Comparison of ENCODE assay signal across 11 cellular contexts in the genomic region with DNA sequence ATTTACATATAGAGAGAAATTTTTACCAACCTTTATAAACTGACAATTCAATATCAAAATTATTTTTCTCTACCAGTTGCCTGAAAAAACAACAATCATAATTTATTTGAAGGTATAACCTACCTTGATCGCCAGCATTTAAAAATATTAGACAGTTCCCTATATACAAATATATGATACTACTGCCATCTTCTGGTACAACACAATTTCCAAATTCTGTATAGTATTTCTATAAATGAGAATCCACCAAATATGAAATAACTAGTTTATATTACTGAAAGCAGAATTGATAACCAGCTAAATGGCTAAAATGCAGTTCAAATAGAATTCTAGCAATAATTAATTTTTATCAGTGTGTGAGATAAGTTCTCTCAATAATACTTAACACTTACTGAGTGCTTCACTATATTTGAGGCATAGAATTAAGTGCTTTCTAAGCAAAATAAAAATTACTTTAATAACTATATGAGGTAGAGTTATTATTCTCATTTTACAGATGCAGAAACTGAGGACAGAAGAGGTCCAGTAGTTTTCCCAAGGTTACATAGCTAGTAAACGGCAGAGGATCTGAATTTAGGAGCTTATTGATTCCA.
A peak's percentile ranks its signal among the peaks of the same experiment; 100 is the strongest.
DNase-seq lines count a peak whose midpoint lies in the region; ATAC-seq and TF ChIP-seq lines count a peak whose summit lies in the region.
"Had no signal": no experiment of that assay in that cellular context is flagged by ENCODE, and none has a peak within 500 bp of the region (broad histone marks: within the 10 kb centered on the region; RNA-seq: fewer than 3 reads in every experiment).

No MANE protein-coding gene starts in this region.

- no peaks in the 10 kb centered on the region for H3K27me3 ChIP-seq in IMR-90 (ENCODE audit: control insufficient read depth, insufficient read depth, low read length)

- H2BK120ac ChIP-seq in IMR-90 (ENCODE audit: low read depth, low read length): no peak overlapping the region

- H3K14ac ChIP-seq in IMR-90 (replicated peaks; ENCODE audit: low read depth, low read length): no peak overlapping the region

- no peak overlapping the region for H2AFZ ChIP-seq in IMR-90 (replicated peaks; ENCODE audit: low read length, poor library complexity)

- no peak overlapping the region for H4K5ac ChIP-seq in IMR-90 (ENCODE audit: low read depth, low read length)

- no peaks in the 10 kb centered on the region for H3K4me1 ChIP-seq in IMR-90 (ENCODE audit: control insufficient read depth, insufficient read depth, low read length)

- H2BK15ac ChIP-seq in IMR-90 (ENCODE audit: low read depth, low read length): no peak overlapping the region

- H3K4me3 ChIP-seq in IMR-90 (ENCODE audit: insufficient read depth, low read depth, low read length): no peak overlapping the region

- no peaks in the 10 kb centered on the region for H3K36me3 ChIP-seq in IMR-90 (ENCODE audit: control insufficient read depth, insufficient read depth, low read length)

- BruUV-seq in IMR-90 (replicated peaks; lab: Mats Ljungman, UMichigan): no TSS peak

- TF ChIP-seq POLR2A in IMR-90 (IDR thresholded peaks at IDR 0.05; ENCODE audit: low read depth, low read length): no peak

- no peak overlapping the region for H2AK5ac ChIP-seq in IMR-90 (ENCODE audit: low read depth, low read length)

- no peaks in the 10 kb centered on the region for H4K20me1 ChIP-seq in IMR-90 (ENCODE audit: insufficient read depth, low read length)

- TF ChIP-seq CTCF in CD14-positive monocyte (IDR thresholded peaks at IDR 0.05): peak; percentile 59
- peak; percentile 45 for TF ChIP-seq CTCF in IMR-90 (conservative IDR thresholded peaks at IDR 0.05; ENCODE audit: low read depth, low read length)

- H4K91ac ChIP-seq in IMR-90 (ENCODE audit: insufficient read depth, low read depth, low read length): no peak overlapping the region

- no peaks in the 10 kb centered on the region for H3K79me1 ChIP-seq in IMR-90 (ENCODE audit: low read depth in 1 of 2, low read length in 2 of 2)

- peak; percentile 43 for TF ChIP-seq RAD21 in IMR-90 (IDR thresholded peaks at IDR 0.05; ENCODE audit: low read length)

- no peak overlapping the region for H3K56ac ChIP-seq in IMR-90 (ENCODE audit: extremely low read depth, insufficient read depth, low read length)

- no peak overlapping the region for H3K9ac ChIP-seq in IMR-90 (ENCODE audit: low read depth, low read length)

- no CpG with 5 or more reads among the region's 2 CpGs for WGBS in IMR-90 (ENCODE audit: extremely low coverage in 2 of 2, insufficient read length in 1 of 2), 2 experiments

- H3K9me3 Mint-ChIP-seq in CD14-positive monocyte: peaks cover 0 to 6% (median 5%) of the 10 kb centered on the region in 7 donors
- H3K9me3 Mint-ChIP-seq: activated B cell treated with CpG ODN at 0.5 μM for 24 hours had no signal

- dilution Hi-C loops in IMR-90 (cut with HindIII; ENCODE audit: low sequenced_read_pairs, unreplicated experiment): no loop called here

- H3K9me3 ChIP-seq in IMR-90 (ENCODE audit: control insufficient read depth, insufficient read depth, low read length): no peaks in the 10 kb centered on the region

- H4K8ac ChIP-seq in IMR-90 (ENCODE audit: low read depth in 2 of 2, low read length in 2 of 2): no peak overlapping the region

- H3K4ac ChIP-seq in IMR-90 (ENCODE audit: low read depth, low read length): no peak overlapping the region

- H3K36me3 Mint-ChIP-seq in CD14-positive monocyte: peaks cover 6 to 8% of the 10 kb centered on the region in 2 donors

- no peak overlapping the region for H3K4me3 Mint-ChIP-seq in CD14-positive monocyte
- H3K4me3 Mint-ChIP-seq: activated B cell treated with CpG ODN at 0.5 μM for 24 hours had no signal

- no peaks in the 10 kb centered on the region for H3K9me1 ChIP-seq in IMR-90 (ENCODE audit: insufficient read depth, low read length)

- DNase-seq in CD14-positive monocyte (ENCODE audit: low spot score) (no peak), IMR-90 (peak; percentile 1), SKM-1 (lab: John Stamatoyannopoulos, UW; ENCODE audit: unreplicated experiment) (peak; percentile 14), kidney glomerular epithelial cell (lab: John Stamatoyannopoulos, UW) (peak; percentile 6), putamen (ENCODE audit: low spot score) (no peak)
- no peak for DNase-seq in effector CD8-positive, alpha-beta T cell (lab: John Stamatoyannopoulos, UW)
- DNase-seq: activated B cell treated with CpG ODN at 0.5 μM for 24 hours; stimulated activated naive CD8-positive, alpha-beta T cell treated with anti-CD3 and anti-CD28 coated beads, Interleukin-15, Interleukin-2, amounts not matched to agents 100 U/mL and 50 U/mL, for 24 hours had no signal

- H2BK20ac ChIP-seq in IMR-90 (ENCODE audit: low read depth, low read length): no peak overlapping the region

- ATAC-seq in IMR-90 (ENCODE audit: low read depth): no peak
- no peak for ATAC-seq in HG03175 (IDR thresholded peaks at IDR 0.05; ENCODE audit: unreplicated experiment)
- ATAC-seq in HG02642 (IDR thresholded peaks at IDR 0.05; ENCODE audit: poor library complexity, unreplicated experiment): no peak
- ATAC-seq: stimulated activated naive CD8-positive, alpha-beta T cell treated with anti-CD3 and anti-CD28 coated beads, Interleukin-15, Interleukin-2, amounts not matched to agents 100 U/mL and 50 U/mL, for 24 hours had no signal

- in situ Hi-C loops in IMR-90 (cut with MboI; ENCODE audit: low sequenced_read_pairs): loop anchor here (10.0 kb wide), 2 partner anchors 809 to 989 kb away; no protein-coding TSS in a partner anchor

- no peak overlapping the region for H2BK5ac ChIP-seq in IMR-90 (ENCODE audit: low read depth, low read length, poor library complexity, severe bottlenecking)

- H3K18ac ChIP-seq in IMR-90 (ENCODE audit: low read depth, low read length): no peak overlapping the region

- no peak overlapping the region for H2AK9ac ChIP-seq in IMR-90 (replicated peaks; ENCODE audit: low read depth, low read length, poor library complexity)

- H3K27ac Mint-ChIP-seq in CD14-positive monocyte: no peak overlapping the region
- H3K27ac Mint-ChIP-seq: activated B cell treated with CpG ODN at 0.5 μM for 24 hours had no signal

- POLR2A ChIA-PET in IMR-90 (lab: Charles Lee; ENCODE audit: unreplicated experiment): interaction anchor here (0.6 kb wide), 1 partner anchor 390 kb away, joined by 23 read pairs; no protein-coding TSS in a partner anchor

- no peak overlapping the region for H3K23ac ChIP-seq in IMR-90 (ENCODE audit: low read depth, low read length)

- intact Hi-C loops in CD14-positive monocyte (cut with micrococcal nuclease): loop anchor here in 1 of 2 donors (10.0 kb wide), 1 partner anchor 1149 kb away; no protein-coding TSS in a partner anchor
- intact Hi-C loops in IMR-90 (cut with micrococcal nuclease): loop anchor here (1.0 to 10.0 kb wide), 3 partner anchors 761 to 1235 kb away; no protein-coding TSS in a partner anchor

- CTCF ChIA-PET in IMR-90 (lab: Yijun Ruan, JAX): interaction anchor here (0.8 kb wide), 1 partner anchor 373 kb away, joined by 3 read pairs; no protein-coding TSS in a partner anchor

- H3K27ac ChIP-seq in IMR-90 (ENCODE audit: insufficient read depth, low read length): no peak overlapping the region
- H3K27ac ChIP-seq: HL-60 had no signal

- H3K4me2 ChIP-seq in IMR-90 (ENCODE audit: low read depth, low read length): no peak overlapping the region

- H3K4me1 Mint-ChIP-seq in CD14-positive monocyte: no peaks in the 10 kb centered on the region
- H3K4me1 Mint-ChIP-seq: activated B cell treated with CpG ODN at 0.5 μM for 24 hours had no signal

- peaks cover 0 to 2% (median 0%) of the 10 kb centered on the region in 3 donors for H3K27me3 Mint-ChIP-seq in CD14-positive monocyte (ENCODE audit: low read depth in 3 of 3)
- H3K27me3 Mint-ChIP-seq: activated B cell treated with CpG ODN at 0.5 μM for 24 hours had no signal

TF ChIP-seq in IMR-90, 13 proteins besides CTCF, POLR2A, EP300 and RAD21:
- no peak for TF ChIP-seq MXI1 (IDR thresholded peaks at IDR 0.05; ENCODE audit: borderline replicate concordance, low read depth, low read length)
- no peak for TF ChIP-seq FOS (IDR thresholded peaks at IDR 0.05; ENCODE audit: low read depth, low read length)
- TF ChIP-seq, protein P1, sequence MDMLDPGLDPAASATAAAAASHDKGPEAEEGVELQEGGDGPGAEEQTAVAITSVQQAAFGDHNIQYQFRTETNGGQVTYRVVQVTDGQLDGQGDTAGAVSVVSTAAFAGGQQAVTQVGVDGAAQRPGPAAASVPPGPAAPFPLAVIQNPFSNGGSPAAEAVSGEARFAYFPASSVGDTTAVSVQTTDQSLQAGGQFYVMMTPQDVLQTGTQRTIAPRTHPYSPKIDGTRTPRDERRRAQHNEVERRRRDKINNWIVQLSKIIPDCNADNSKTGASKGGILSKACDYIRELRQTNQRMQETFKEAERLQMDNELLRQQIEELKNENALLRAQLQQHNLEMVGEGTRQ (IDR thresholded peaks at IDR 0.05; ENCODE audit: low read depth, low read length): no peak
- no peak; the same call in 1 of the 2 replicates for TF ChIP-seq SMC3 (IDR thresholded peaks at IDR 0.05; ENCODE audit: low read depth, low read length)
- TF ChIP-seq CEBPB (IDR thresholded peaks at IDR 0.05; ENCODE audit: low read depth, low read length): no peak
- TF ChIP-seq RCOR1 (IDR thresholded peaks at IDR 0.05; ENCODE audit: insufficient replicate concordance, low read length): no peak
- no peak for TF ChIP-seq CHD1 (IDR thresholded peaks at IDR 0.05; ENCODE audit: low read depth, low read length)
- TF ChIP-seq NFE2L2 (IDR thresholded peaks at IDR 0.05; ENCODE audit: low read depth, low read length): no peak
- TF ChIP-seq MAZ (IDR thresholded peaks at IDR 0.05; ENCODE audit: borderline replicate concordance, low read depth, low read length): no peak
- TF ChIP-seq ELK1 (IDR thresholded peaks at IDR 0.05; ENCODE audit: borderline replicate concordance, low read depth, low read length): no peak

Comparison
In these comparisons a context has a peak if more than half of its experiments do, and no peak if none do; other contexts are left out.
1. DNase-seq: peak in IMR-90 (single experiment), SKM-1 (single experiment) and kidney glomerular epithelial cell (single experiment); none in CD14-positive monocyte (single experiment), effector CD8-positive, alpha-beta T cell (single experiment) and putamen (single experiment).